Comparison of ENCODE assay signal across 27 cellular contexts in the genomic region with DNA sequence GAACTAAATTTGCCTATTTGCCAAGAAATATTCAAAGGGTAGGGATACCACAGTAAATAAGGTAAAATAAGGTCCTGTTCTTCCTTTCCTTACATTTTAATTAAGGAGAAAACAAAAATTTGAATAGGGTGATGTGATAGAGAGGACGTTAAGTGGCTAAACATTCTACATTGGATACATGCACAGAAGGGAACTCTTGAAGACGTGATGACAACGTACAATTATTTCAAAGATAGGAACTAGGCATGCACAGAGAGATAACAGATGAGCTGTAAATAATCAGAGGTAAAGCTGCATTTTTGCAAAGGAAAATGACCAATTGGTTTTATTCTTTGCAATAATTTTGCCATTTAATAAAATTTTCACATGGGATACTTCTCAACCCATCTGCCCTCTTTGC.
"Had no signal": no experiment of that assay in that cellular context is flagged by ENCODE, and none has a peak within 500 bp of the region (broad histone marks: within the 10 kb centered on the region; RNA-seq: fewer than 3 reads in every experiment).

No MANE protein-coding gene starts in this region.

- H3K27me3 ChIP-seq: stomach, suprapubic skin, testis, thyroid gland, tibial artery, tibial nerve, transverse colon, upper lobe of left lung, upper lobe of right lung, uterus, vagina had no signal

- FAIRE-seq: urothelium cell line had no signal

- H3K27ac ChIP-seq: stomach, suprapubic skin, testis, thoracic aorta, thyroid gland, tibial artery, tibial nerve, transverse colon, upper lobe of left lung, upper lobe of right lung, uterus, vagina had no signal

- H3K36me3 ChIP-seq: thoracic aorta, thyroid gland, uterus had no signal

- DNase-seq: stimulated activated CD4-positive, alpha-beta T cell treated with anti-CD3 and anti-CD28 coated beads, Interleukin-2, amount 100 ng/mL, for 48 hours; stimulated activated CD4-positive, alpha-beta T cell treated with anti-CD3 and anti-CD28 coated beads, Interleukin-4, amount 100 ng/mL, for 1 hour; stimulated activated CD4-positive, alpha-beta T cell treated with anti-CD3 and anti-CD28 coated beads, Interleukin-4, amount 100 ng/mL, for 24 hours; stimulated activated CD4-positive, alpha-beta T cell treated with anti-CD3 and anti-CD28 coated beads, Interleukin-4, amount 100 ng/mL, for 4 hours; stimulated activated CD8-positive, alpha-beta memory T cell treated with anti-CD3 and anti-CD28 coated beads, Interleukin-4, amount 100 ng/mL, for 48 hours; stimulated activated naive B cell treated with anti-CD40 and anti-IgM and Interleukin-4, amounts not matched to agents 10 μg/mL and 1 μg/mL and 100 μg/mL, for 72 hours; stimulated activated naive CD4-positive, alpha-beta T cell; stimulated activated naive CD4-positive, alpha-beta T cell treated with Interleukin-2 at 50 U/mL for 16 hours; stimulated activated naive CD8-positive, alpha-beta T cell treated with anti-CD3 and anti-CD28 coated beads, Interleukin-15, amount 100 ng/mL, for 72 hours; stimulated activated naive CD8-positive, alpha-beta T cell treated with anti-CD3 and anti-CD28 coated beads, Interleukin-15, Interleukin-2, amounts not matched to agents 100 U/mL and 50 U/mL, for 24 hours; stomach; substantia nigra; testis; thyroid gland; tibial artery; transverse colon; trophoblast cell; upper lobe of left lung; upper lobe of right lung; uterus had no signal

- ATAC-seq: stimulated activated effector memory CD8-positive, alpha-beta T cell treated with anti-CD3 and anti-CD28 coated beads, Interleukin-12 subunit alpha, Interleukin-12 subunit beta, amount 100 ng/mL, for 72 hours; stimulated activated memory B cell treated with anti-CD40 and anti-IgM and Interleukin-4, amounts not matched to agents 10 μg/mL and 1 μg/mL and 100 μg/mL, for 72 hours; stimulated activated naive B cell treated with anti-CD40 and anti-IgM and Interleukin-4, amounts not matched to agents 10 μg/mL and 1 μg/mL and 100 μg/mL, for 72 hours; stimulated activated naive CD8-positive, alpha-beta T cell treated with anti-CD3 and anti-CD28 coated beads, Interleukin-15, amount 100 ng/mL, for 72 hours; stimulated activated naive CD8-positive, alpha-beta T cell treated with anti-CD3 and anti-CD28 coated beads, Interleukin-15, Interleukin-2, amounts not matched to agents 100 U/mL and 50 U/mL, for 24 hours; upper lobe of right lung had no signal

- H3K9me3 ChIP-seq: stomach, suprapubic skin, testis, thoracic aorta, thyroid gland, tibial artery, tibial nerve, transverse colon, upper lobe of left lung, upper lobe of right lung, uterus, vagina had no signal

- H3K4me3 ChIP-seq: stomach, suprapubic skin, testis, thoracic aorta, thyroid gland, tibial artery, tibial nerve, transverse colon, upper lobe of left lung, upper lobe of right lung, uterus, vagina had no signal

- H3K4me1 ChIP-seq: stomach, suprapubic skin, testis, thyroid gland, tibial nerve, transverse colon, upper lobe of left lung, upper lobe of right lung, uterus, vagina had no signal
